15 cellular contexts compared by ENCODE assay signal in the genomic region with DNA sequence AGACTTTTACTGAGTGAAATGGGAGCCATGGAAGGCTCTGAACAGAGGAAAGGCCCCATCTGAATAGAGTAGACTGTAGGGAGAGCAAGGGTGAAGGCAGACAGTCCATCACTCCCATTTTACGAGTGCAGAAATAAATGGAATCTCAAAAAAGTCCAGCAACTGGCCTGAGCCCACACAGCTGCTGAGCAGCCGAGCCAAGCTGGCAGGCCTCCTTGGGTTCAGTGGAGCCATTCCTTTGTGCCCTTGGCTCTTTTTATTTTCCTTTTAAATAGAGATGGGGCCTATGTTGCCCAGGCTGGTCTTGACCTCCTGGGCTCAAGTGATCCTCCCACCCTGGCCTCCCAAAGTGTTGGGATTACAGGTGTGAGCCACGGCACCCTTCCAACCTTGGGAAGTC. TPM values are rescaled to one million over a fixed set of nuclear protein-coding genes. Genes with fewer than 3 reads are reported as not detected.
"Had no signal": no experiment of that assay in that cellular context is flagged by ENCODE, and none has a peak within 500 bp of the region (broad histone marks: within the 10 kb centered on the region; RNA-seq: fewer than 3 reads in every experiment).

No MANE protein-coding gene starts in this region.

- H3K4me3 Mint-ChIP-seq: activated CD8-positive, alpha-beta T cell treated with anti-CD3 and anti-CD28 coated beads for 36 hours; activated T-cell treated with anti-CD3 and anti-CD28 coated beads, Interleukin-2, amount 50 U/mL, for 72 hours; central memory CD8-positive, alpha-beta T cell; nephron progenitor cell; T-cell had no signal

- H3K27ac Mint-ChIP-seq: activated CD8-positive, alpha-beta T cell treated with anti-CD3 and anti-CD28 coated beads for 36 hours; activated T-cell treated with anti-CD3 and anti-CD28 coated beads, Interleukin-2, amount 50 U/mL, for 72 hours; nephron progenitor cell; T-cell had no signal

- H3K9me3 ChIP-seq: pancreas, right atrium auricular region, tibial artery had no signal

- H3K36me3 ChIP-seq: pancreas, right atrium auricular region, tibial artery had no signal

- H3K27me3 ChIP-seq: pancreas, right atrium auricular region had no signal

- H3K4me1 Mint-ChIP-seq: central memory CD8-positive, alpha-beta T cell had no signal

- H3K27ac ChIP-seq: tibial artery had no signal

- H3K36me3 Mint-ChIP-seq: T-cell had no signal

- H3K9me3 Mint-ChIP-seq: activated CD8-positive, alpha-beta T cell treated with anti-CD3 and anti-CD28 coated beads for 36 hours; activated T-cell treated with anti-CD3 and anti-CD28 coated beads, Interleukin-2, amount 50 U/mL, for 72 hours; central memory CD8-positive, alpha-beta T cell; nephron progenitor cell had no signal

- ATAC-seq: activated CD8-positive, alpha-beta T cell treated with anti-CD3 and anti-CD28 coated beads for 36 hours; activated T-cell treated with anti-CD3 and anti-CD28 coated beads, Interleukin-2, amount 50 U/mL, for 72 hours; esophagus mucosa; T-cell had no signal

- DNase-seq: activated CD4-positive, alpha-beta T cell treated with anti-CD3 and anti-CD28 coated beads for 4 hours; activated CD8-positive, alpha-beta memory T cell treated with anti-CD3 and anti-CD28 coated beads, Interleukin-2, amount 50 U/mL, for 4 hours; activated CD8-positive, alpha-beta T cell treated with anti-CD3 and anti-CD28 coated beads for 36 hours; activated T-cell treated with anti-CD3 and anti-CD28 coated beads, Interleukin-2, amount 50 U/mL, for 72 hours; dermis blood vessel endothelial cell; nephron progenitor cell; pancreas; T-cell; tibial artery had no signal

RNA-seq across cellular contexts. Expression of gene MYH14, which starts 1.0 kb away (rescaled TPM):
- total RNA-seq: activated CD8-positive, alpha-beta T cell treated with anti-CD3 and anti-CD28 coated beads for 36 hours; activated T-cell treated with anti-CD3 and anti-CD28 coated beads, Interleukin-2, amount 50 U/mL, for 72 hours; fibroblast of villous mesenchyme had no signal

RNA-seq across cellular contexts. Expression of gene IZUMO2, which starts 39.3 kb away (rescaled TPM):
- total RNA-seq: activated CD8-positive, alpha-beta T cell treated with anti-CD3 and anti-CD28 coated beads for 36 hours; activated T-cell treated with anti-CD3 and anti-CD28 coated beads, Interleukin-2, amount 50 U/mL, for 72 hours; dermis blood vessel endothelial cell; esophagus mucosa; fibroblast of villous mesenchyme; mucosa of gallbladder; pancreas; right atrium auricular region; smooth muscle cell; T-cell had no signal
- polyA plus RNA-seq: pancreas, smooth muscle cell had no signal
